8 cellular contexts compared by ENCODE assay signal in genomic region chr11:74449369-74449931, GRCh38. TPM values are rescaled to one million over a fixed set of nuclear protein-coding genes. Genes with fewer than 3 reads are reported as not detected.
DNase-seq lines count a peak whose midpoint lies in the region; ATAC-seq and TF ChIP-seq lines count a peak whose summit lies in the region.

No MANE protein-coding gene starts in this region.

- intact Hi-C loops in naive thymus-derived CD4-positive, alpha-beta T cell (cut with micrococcal nuclease), result loop anchor here (1.0 kb wide), 4 partner anchors 61 to 485 kb away; no protein-coding TSS in a partner anchor
- intact Hi-C loops in uterus (cut with DNase I; ENCODE audit: low total_unique reads), result loop anchor here (5.0 kb wide), 1 partner anchor 192 kb away; no protein-coding TSS in a partner anchor

- CTCF ChIA-PET in naive thymus-derived CD4-positive, alpha-beta T cell (lab: Charles Lee), result interaction anchor here (0.7 to 8.8 kb wide), 20 partner anchors 11 to 194 kb away, joined by 3 to 159 read pairs (median 5); partner anchors contain the start of gene PGM2L1

- H3K27me3 ChIP-seq in HL-60 (ENCODE audit: insufficient read depth, poor library complexity, severe bottlenecking), result no peaks in the 10 kb centered on the region
- no peaks in the 10 kb centered on the region for H3K27me3 ChIP-seq in naive thymus-derived CD4-positive, alpha-beta T cell (ENCODE audit: control insufficient read depth in 2 of 2, insufficient read depth in 2 of 2, low read length in 2 of 2)
- H3K27me3 ChIP-seq in uterus, result no peaks in the 10 kb centered on the region

- no peaks in the 10 kb centered on the region for H3K36me3 Mint-ChIP-seq in naive thymus-derived CD4-positive, alpha-beta T cell

- no peak overlapping the region for H3K4me3 Mint-ChIP-seq in naive thymus-derived CD4-positive, alpha-beta T cell

- H3K27ac ChIP-seq in HL-60 (replicated peaks) (no peak overlapping the region), uterus (peak overlapping the region in 1 of 2 donors; percentile 22)
- no peak overlapping the region for H3K27ac ChIP-seq in naive thymus-derived CD4-positive, alpha-beta T cell (ENCODE audit: low read depth, low read length)

- H3K27me3 Mint-ChIP-seq in naive thymus-derived CD4-positive, alpha-beta T cell, result peaks cover 0 to 10% (median 7%) of the 10 kb centered on the region in 5 donors

- no peak for TF ChIP-seq POLR2A in uterus (IDR thresholded peaks at IDR 0.05)

- H3K4me1 ChIP-seq in naive thymus-derived CD4-positive, alpha-beta T cell (ENCODE audit: control insufficient read depth in 2 of 2, insufficient read depth in 2 of 2, low read length in 2 of 2), result no peaks in the 10 kb centered on the region
- peaks cover under 1 to 2% of the 10 kb centered on the region in 2 donors for H3K4me1 ChIP-seq in uterus

- H3K36me3 ChIP-seq in naive thymus-derived CD4-positive, alpha-beta T cell (ENCODE audit: control insufficient read depth in 2 of 3, insufficient read depth in 3 of 3, low read length in 3 of 3), result no peaks in the 10 kb centered on the region
- no peaks in the 10 kb centered on the region for H3K36me3 ChIP-seq in uterus

- no peaks in the 10 kb centered on the region for H3K9me3 Mint-ChIP-seq in naive thymus-derived CD4-positive, alpha-beta T cell

- peaks cover 0 to 6% (median 5%) of the 10 kb centered on the region in 7 donors for H3K4me1 Mint-ChIP-seq in naive thymus-derived CD4-positive, alpha-beta T cell

- POLR2A ChIA-PET in naive thymus-derived CD4-positive, alpha-beta T cell (lab: Charles Lee), result interaction anchor here (1.1 kb wide), 2 partner anchors 51 to 60 kb away, joined by 4 to 5 read pairs; partner anchors contain the start of gene PGM2L1

- peak; percentile 25 for DNase-seq in stimulated activated CD4-positive, alpha-beta T cell treated with anti-CD3 and anti-CD28 coated beads, Interleukin-15, amount 100 ng/mL, for 24 hours
- DNase-seq in stimulated activated CD4-positive, alpha-beta T cell treated with anti-CD3 and anti-CD28 coated beads, Interleukin-12 subunit alpha, Interleukin-12 subunit beta, amount 100 ng/mL, for 4 hours, result no peak
- DNase-seq in HL-60 (ENCODE audit: low read depth in 1 of 2, low spot score in 1 of 2) (peak; percentile 65 to 76), NCI-H526 treated with DMSO at 0.1 percent for 48 hours (lab: John Stamatoyannopoulos, UW) (peak; percentile 55), epithelial cell of esophagus (ENCODE audit: low read depth) (peak; percentile 76), uterus (peak; percentile 26 to 73)
- peak; percentile 15 for DNase-seq in activated CD4-positive, alpha-beta T cell treated with anti-CD3 and anti-CD28 coated beads, Interleukin-2, amount 50 U/mL, for 1 hour
- peak in 7 of 9 donors; percentile 56 to 77 (median 67) for DNase-seq in naive thymus-derived CD4-positive, alpha-beta T cell

- H3K9me3 ChIP-seq in naive thymus-derived CD4-positive, alpha-beta T cell (ENCODE audit: control insufficient read depth in 2 of 3, low read length in 3 of 3), result no peaks in the 10 kb centered on the region
- no peaks in the 10 kb centered on the region for H3K9me3 ChIP-seq in uterus

- H3K4me3 ChIP-seq in HL-60 (replicated peaks; ENCODE audit: insufficient read depth, low read length) (no peak overlapping the region), epithelial cell of esophagus (ENCODE audit: low read length) (no peak overlapping the region), uterus (no peak overlapping the region)
- no peak overlapping the region for H3K4me3 ChIP-seq in naive thymus-derived CD4-positive, alpha-beta T cell (ENCODE audit: low read length)

- H3K27ac Mint-ChIP-seq in naive thymus-derived CD4-positive, alpha-beta T cell, result peak overlapping the region in 1 of 9 donors; percentile 56

- ATAC-seq in naive thymus-derived CD4-positive, alpha-beta T cell, result peak; percentile 92

- TF ChIP-seq CTCF in HL-60 (IDR thresholded peaks at IDR 0.05; ENCODE audit: insufficient read depth, low read length) (peak; percentile 77), epithelial cell of esophagus (IDR thresholded peaks at IDR 0.05; ENCODE audit: insufficient read depth, low read depth, low read length, missing control alignments) (peak; percentile 73), uterus (IDR thresholded peaks at IDR 0.05) (peak; percentile 71 to 91 (median 83))

RNA-seq across cellular contexts. Expression of gene KCNE3, which starts 17.9 kb away (rescaled TPM):
- total RNA-seq in naive thymus-derived CD4-positive, alpha-beta T cell, result 10 to 100 TPM in 1 of 5 experiments, 1 to 10 TPM in 1, under 1 TPM in 2, not detected in 1; 0.27 to 16.4 (median 0.97) TPM
- polyA plus RNA-seq in naive thymus-derived CD4-positive, alpha-beta T cell, result not detected
- total RNA-seq in uterus, result 10 to 100 TPM in 2 of 4 donors, 1 to 10 TPM in 2; 2.4 to 13.7 (median 10.5) TPM

RNA-seq across cellular contexts. Expression of gene LIPT2, which starts 44.1 kb away (rescaled TPM):
- 10 to 100 TPM in 2 of 5 experiments, 1 to 10 TPM in 3; 1.9 to 18.2 (median 9.3) TPM for total RNA-seq in naive thymus-derived CD4-positive, alpha-beta T cell
- 10 to 100 TPM; 21.6 to 23.3 TPM for polyA plus RNA-seq in naive thymus-derived CD4-positive, alpha-beta T cell
- 10 to 100 TPM in 1 of 4 donors, 1 to 10 TPM in 3; 5.0 to 19.5 (median 7.3) TPM for total RNA-seq in uterus

RNA-seq across cellular contexts. Expression of gene PGM2L1, which starts 51.2 kb away (rescaled TPM):
- total RNA-seq in naive thymus-derived CD4-positive, alpha-beta T cell, result 10 to 100 TPM in 2 of 5 experiments, 1 to 10 TPM in 3; 6.5 to 17.7 (median 9.9) TPM
- polyA plus RNA-seq in naive thymus-derived CD4-positive, alpha-beta T cell, result 1 to 10 TPM; 4.2 to 5.9 TPM
- total RNA-seq in uterus, result 10 to 100 TPM in 2 of 4 donors, 1 to 10 TPM in 2; 1.0 to 21.8 (median 8.8) TPM
